Comparison of ENCODE assay signal across 12 cellular contexts in genomic region chr12:104522985-104523719, GRCh38.
DNase-seq lines count a peak whose midpoint lies in the region; ATAC-seq and TF ChIP-seq lines count a peak whose summit lies in the region.
"Had no signal": no experiment of that assay in that cellular context is flagged by ENCODE, and none has a peak within 500 bp of the region (broad histone marks: within the 10 kb centered on the region; RNA-seq: fewer than 3 reads in every experiment).

No MANE protein-coding gene starts in this region.

- H3K4me3 Mint-ChIP-seq in activated CD8-positive, alpha-beta T cell treated with anti-CD3 and anti-CD28 coated beads, Interleukin-2, amount 10 ng/mL, durations not matched to agents 7 days and 5 days: peak overlapping the region; percentile 59
- no peak overlapping the region for H3K4me3 Mint-ChIP-seq in activated CD8-positive, alpha-beta T cell treated with anti-CD3 and anti-CD28 coated beads for 36 hours
- no peak overlapping the region for H3K4me3 Mint-ChIP-seq in endothelial cell (ENCODE audit: unreplicated experiment)
- H3K4me3 Mint-ChIP-seq in type B pancreatic cell: no peak overlapping the region

- no peak for DNase-seq in activated CD8-positive, alpha-beta T cell treated with anti-CD3 and anti-CD28 coated beads, Interleukin-2, amount 10 ng/mL, durations not matched to agents 7 days and 5 days
- no peak for DNase-seq in activated CD8-positive, alpha-beta T cell treated with anti-CD3 and anti-CD28 coated beads for 36 hours
- DNase-seq in OCI-M1 (lab: John Stamatoyannopoulos, UW) (peak; percentile 22), endothelial cell (ENCODE audit: low spot score) (no peak), type B pancreatic cell (ENCODE audit: extremely low spot score, unreplicated experiment) (no peak), NCI-H2081 (lab: John Stamatoyannopoulos, UW) (no peak), GM19238 (ENCODE audit: insufficient read length, low spot score) (no peak), KG1 (lab: John Stamatoyannopoulos, UW) (no peak)
- DNase-seq: anterior cingulate cortex; NCI-H2227 treated with DMSO at 0.1 percent for 48 hours; stimulated activated CD4-positive, alpha-beta T cell treated with anti-CD3 and anti-CD28 coated beads, Interleukin-4, amount 100 ng/mL, for 24 hours; transverse colon had no signal

- POLR2A ChIA-PET in activated CD8-positive, alpha-beta T cell treated with anti-CD3 and anti-CD28 coated beads, Interleukin-2, amount 10 ng/mL, durations not matched to agents 7 days and 5 days (lab: Charles Lee): no interaction called here
- POLR2A ChIA-PET in activated CD8-positive, alpha-beta T cell treated with anti-CD3 and anti-CD28 coated beads for 36 hours (lab: Charles Lee): interaction anchor here (0.7 to 0.9 kb wide), 2 partner anchors 28 to 45 kb away, joined by 3 read pairs; no protein-coding TSS in a partner anchor

- H3K4me1 Mint-ChIP-seq in activated CD8-positive, alpha-beta T cell treated with anti-CD3 and anti-CD28 coated beads, Interleukin-2, amount 10 ng/mL, durations not matched to agents 7 days and 5 days (ENCODE audit: low read depth): peaks cover 90% of the 10 kb centered on the region
- H3K4me1 Mint-ChIP-seq in activated CD8-positive, alpha-beta T cell treated with anti-CD3 and anti-CD28 coated beads for 36 hours (ENCODE audit: low read depth): peaks cover 76% of the 10 kb centered on the region
- H3K4me1 Mint-ChIP-seq in endothelial cell (ENCODE audit: unreplicated experiment) (peaks cover 37% of the 10 kb centered on the region), type B pancreatic cell (ENCODE audit: unreplicated experiment) (peaks cover 61% of the 10 kb centered on the region)

- TF ChIP-seq CTCF in activated CD8-positive, alpha-beta T cell treated with anti-CD3 and anti-CD28 coated beads for 36 hours (IDR thresholded peaks at IDR 0.05): no peak
- TF ChIP-seq CTCF in endothelial cell (IDR thresholded peaks at IDR 0.05; ENCODE audit: unreplicated experiment): no peak
- no peak for TF ChIP-seq CTCF in type B pancreatic cell (conservative IDR thresholded peaks at IDR 0.05)

- H3K27ac Mint-ChIP-seq in activated CD8-positive, alpha-beta T cell treated with anti-CD3 and anti-CD28 coated beads, Interleukin-2, amount 10 ng/mL, durations not matched to agents 7 days and 5 days: peak overlapping the region; percentile 65
- no peak overlapping the region for H3K27ac Mint-ChIP-seq in activated CD8-positive, alpha-beta T cell treated with anti-CD3 and anti-CD28 coated beads for 36 hours
- H3K27ac Mint-ChIP-seq in endothelial cell (ENCODE audit: unreplicated experiment) (peak overlapping the region; percentile 50), type B pancreatic cell (peak overlapping the region; percentile 80)

- ATAC-seq in activated CD8-positive, alpha-beta T cell treated with anti-CD3 and anti-CD28 coated beads, Interleukin-2, amount 10 ng/mL, durations not matched to agents 7 days and 5 days: peak; percentile 24
- no peak for ATAC-seq in activated CD8-positive, alpha-beta T cell treated with anti-CD3 and anti-CD28 coated beads for 36 hours

- CTCF ChIA-PET in activated CD8-positive, alpha-beta T cell treated with anti-CD3 and anti-CD28 coated beads, Interleukin-2, amount 10 ng/mL, durations not matched to agents 7 days and 5 days (lab: Charles Lee): no interaction called here
- CTCF ChIA-PET in activated CD8-positive, alpha-beta T cell treated with anti-CD3 and anti-CD28 coated beads for 36 hours (lab: Charles Lee): interaction anchor here (1.4 to 1.5 kb wide), 2 partner anchors 64 to 141 kb away, joined by 3 to 4 read pairs; no protein-coding TSS in a partner anchor

- no peaks in the 10 kb centered on the region for H3K27me3 Mint-ChIP-seq in activated CD8-positive, alpha-beta T cell treated with anti-CD3 and anti-CD28 coated beads, Interleukin-2, amount 10 ng/mL, durations not matched to agents 7 days and 5 days (ENCODE audit: low read depth)
- H3K27me3 Mint-ChIP-seq in activated CD8-positive, alpha-beta T cell treated with anti-CD3 and anti-CD28 coated beads for 36 hours: no peaks in the 10 kb centered on the region
- H3K27me3 Mint-ChIP-seq in endothelial cell (ENCODE audit: unreplicated experiment) (peaks cover 2% of the 10 kb centered on the region), type B pancreatic cell (no peaks in the 10 kb centered on the region)

- no peaks in the 10 kb centered on the region for H3K9me3 Mint-ChIP-seq in activated CD8-positive, alpha-beta T cell treated with anti-CD3 and anti-CD28 coated beads, Interleukin-2, amount 10 ng/mL, durations not matched to agents 7 days and 5 days (ENCODE audit: insufficient read depth)
- H3K9me3 Mint-ChIP-seq in activated CD8-positive, alpha-beta T cell treated with anti-CD3 and anti-CD28 coated beads for 36 hours: no peaks in the 10 kb centered on the region
- H3K9me3 Mint-ChIP-seq in endothelial cell (ENCODE audit: unreplicated experiment) (no peaks in the 10 kb centered on the region), type B pancreatic cell (peaks cover 5% of the 10 kb centered on the region)

- peaks cover 52% of the 10 kb centered on the region for H3K36me3 Mint-ChIP-seq in activated CD8-positive, alpha-beta T cell treated with anti-CD3 and anti-CD28 coated beads, Interleukin-2, amount 10 ng/mL, durations not matched to agents 7 days and 5 days (ENCODE audit: low read depth)
- H3K36me3 Mint-ChIP-seq in activated CD8-positive, alpha-beta T cell treated with anti-CD3 and anti-CD28 coated beads for 36 hours (ENCODE audit: low read depth): peaks cover 5% of the 10 kb centered on the region
- H3K36me3 Mint-ChIP-seq in endothelial cell (ENCODE audit: low read depth, unreplicated experiment) (peaks cover 3% of the 10 kb centered on the region), type B pancreatic cell (peaks cover 5% of the 10 kb centered on the region)

- intact Hi-C loops in activated CD8-positive, alpha-beta T cell treated with anti-CD3 and anti-CD28 coated beads for 36 hours (cut with micrococcal nuclease): no loop called here
